ENCODE assay signal across 13 cellular contexts in the genomic region with DNA sequence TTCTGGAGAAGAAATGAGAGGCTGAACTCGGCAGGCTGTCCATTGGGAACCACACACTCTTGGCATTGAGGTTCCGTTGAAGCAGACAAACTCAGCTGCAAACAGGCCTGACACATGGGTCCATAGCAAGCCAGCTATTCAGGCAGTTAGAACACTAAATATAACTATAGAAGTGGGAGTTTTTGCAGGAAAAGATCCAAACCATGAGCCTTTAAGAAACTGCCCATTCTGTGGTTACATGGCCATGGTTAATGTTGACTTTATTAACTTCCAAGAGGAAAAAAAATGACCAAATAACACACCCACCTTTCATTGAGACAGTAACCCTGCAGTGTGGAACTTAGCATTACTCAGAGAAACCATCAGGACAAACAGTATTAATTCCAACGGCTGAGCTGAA.
A peak's percentile ranks its signal among the peaks of the same experiment; 100 is the strongest.
DNase-seq lines count a peak whose midpoint lies in the region; ATAC-seq, FAIRE-seq and TF ChIP-seq lines count a peak whose summit lies in the region.
"Had no signal": no experiment of that assay in that cellular context is flagged by ENCODE, and none has a peak within 500 bp of the region (broad histone marks: within the 10 kb centered on the region; RNA-seq: fewer than 3 reads in every experiment).

No MANE protein-coding gene starts in this region.

- CTCF ChIA-PET in endothelial cell of umbilical vein (lab: Charles Lee), result interaction anchor here (0.6 to 1.4 kb wide), 3 partner anchors 10 to 40 kb away, joined by 3 to 8 read pairs (median 5); no protein-coding TSS in a partner anchor

- DNase-seq in AG09309 (ENCODE audit: low read depth) (peak; percentile 62), NCI-H446 treated with DMSO at 0.1 percent for 48 hours (lab: John Stamatoyannopoulos, UW) (peak; percentile 54), endothelial cell of umbilical vein (ENCODE audit: low read depth, low spot score) (peak; percentile 28), DMS79 (lab: John Stamatoyannopoulos, UW) (no peak), NCI-H1436 (lab: John Stamatoyannopoulos, UW) (no peak)
- DNase-seq in activated CD8-positive, alpha-beta memory T cell treated with anti-CD3 and anti-CD28 coated beads, Interleukin-2, amount 50 U/mL, for 4 hours, result no peak
- DNase-seq: activated CD8-positive, alpha-beta T cell treated with anti-CD3 and anti-CD28 coated beads for 36 hours; activated naive CD4-positive, alpha-beta T cell treated with anti-CD3 and anti-CD28 coated beads for 36 hours; effector memory CD8-positive, alpha-beta T cell; NCI-H774; nephron progenitor cell had no signal

- no TSS peak for BruUV-seq in endothelial cell of umbilical vein (replicated peaks; lab: Mats Ljungman, UMichigan)

- TF ChIP-seq CTCF in AG09309 (IDR thresholded peaks at IDR 0.05; ENCODE audit: control insufficient read depth, insufficient read depth, low read depth, low read length, missing control alignments), result no peak
- no peak for TF ChIP-seq CTCF in endothelial cell of umbilical vein (IDR thresholded peaks at IDR 0.05; ENCODE audit: extremely low read depth in 1 of 2, insufficient read depth in 1 of 2, low read depth in 1 of 2, low read length in 2 of 2)
- no peak for TF ChIP-seq CTCF in nephron (IDR thresholded peaks at IDR 0.05; ENCODE audit: unreplicated experiment in 3 of 3)

- no peak overlapping the region for H3K4me2 ChIP-seq in endothelial cell of umbilical vein (ENCODE audit: insufficient read depth, low read length)

- peaks cover 32% of the 10 kb centered on the region for H3K79me2 ChIP-seq in endothelial cell of umbilical vein (ENCODE audit: control insufficient read depth, insufficient read depth, low read length)

- peaks cover 31% of the 10 kb centered on the region for H3K4me1 Mint-ChIP-seq in nephron
- H3K4me1 Mint-ChIP-seq: nephron progenitor cell had no signal

- H3K9me3 Mint-ChIP-seq in nephron, result no peaks in the 10 kb centered on the region
- H3K9me3 Mint-ChIP-seq: activated CD8-positive, alpha-beta T cell treated with anti-CD3 and anti-CD28 coated beads for 36 hours; activated naive CD4-positive, alpha-beta T cell treated with anti-CD3 and anti-CD28 coated beads for 36 hours; effector memory CD8-positive, alpha-beta T cell; nephron progenitor cell had no signal

- dilution Hi-C loops in endothelial cell of umbilical vein (cut with MboI; ENCODE audit: extremely low pct_ligation_motif_present, low sequenced_read_pairs), result no loop called here

- peak overlapping the region; percentile 34 to 86 (median 72) for H3K27ac Mint-ChIP-seq in nephron
- H3K27ac Mint-ChIP-seq: activated CD8-positive, alpha-beta T cell treated with anti-CD3 and anti-CD28 coated beads for 36 hours; activated naive CD4-positive, alpha-beta T cell treated with anti-CD3 and anti-CD28 coated beads for 36 hours; effector memory CD8-positive, alpha-beta T cell; nephron progenitor cell had no signal

- POLR2A ChIA-PET in endothelial cell of umbilical vein (lab: Charles Lee), result no interaction called here

- no peaks in the 10 kb centered on the region for H3K27me3 ChIP-seq in endothelial cell of umbilical vein (ENCODE audit: control insufficient read depth in 2 of 2, insufficient read depth in 2 of 2, low read length in 2 of 2)

- intact Hi-C loops in endothelial cell of umbilical vein (cut with micrococcal nuclease), result loop anchor here (5.0 kb wide), 1 partner anchor 36 kb away; no protein-coding TSS in a partner anchor

- no peak overlapping the region for H2AFZ ChIP-seq in endothelial cell of umbilical vein (ENCODE audit: low read depth, low read length)

- no peak overlapping the region for H3K9ac ChIP-seq in endothelial cell of umbilical vein (replicated peaks; ENCODE audit: extremely low read depth, insufficient read depth, low read length)

- H3K4me3 ChIP-seq in AG09309 (ENCODE audit: control insufficient read depth, low read depth, low read length) (no peak overlapping the region), endothelial cell of umbilical vein (replicated peaks in 1 of 3; ENCODE audit: insufficient read depth in 1 of 3, low read depth in 1 of 3, low read length in 3 of 3) (no peak overlapping the region)

- H4K20me1 ChIP-seq in endothelial cell of umbilical vein (replicated peaks; ENCODE audit: control insufficient read depth, extremely low read depth, insufficient read depth, low read length), result no peaks in the 10 kb centered on the region

- H3K9me1 ChIP-seq in endothelial cell of umbilical vein (replicated peaks; ENCODE audit: control insufficient read depth, extremely low read depth, insufficient read depth, low read length), result no peaks in the 10 kb centered on the region

- H3K4me3 Mint-ChIP-seq in nephron, result no peak overlapping the region
- H3K4me3 Mint-ChIP-seq: activated CD8-positive, alpha-beta T cell treated with anti-CD3 and anti-CD28 coated beads for 36 hours; activated naive CD4-positive, alpha-beta T cell treated with anti-CD3 and anti-CD28 coated beads for 36 hours; effector memory CD8-positive, alpha-beta T cell; nephron progenitor cell had no signal

- no peak for ATAC-seq in HG02642 (IDR thresholded peaks at IDR 0.05; ENCODE audit: poor library complexity, unreplicated experiment)
- ATAC-seq: activated CD8-positive, alpha-beta T cell treated with anti-CD3 and anti-CD28 coated beads for 36 hours; effector memory CD8-positive, alpha-beta T cell had no signal

- TF ChIP-seq POLR2A in endothelial cell of umbilical vein (IDR thresholded peaks at IDR 0.05; ENCODE audit: low read depth, low read length), result no peak

- no peaks in the 10 kb centered on the region for H3K9me3 ChIP-seq in endothelial cell of umbilical vein (replicated peaks; ENCODE audit: control insufficient read depth, insufficient read depth, low read length)

- peak overlapping the region; percentile 74 for H3K27ac ChIP-seq in endothelial cell of umbilical vein (ENCODE audit: insufficient read depth, low read depth, low read length)

- peaks cover 28% of the 10 kb centered on the region for H3K4me1 ChIP-seq in endothelial cell of umbilical vein (ENCODE audit: control insufficient read depth, extremely low read depth, insufficient read depth, low read length)

- H3K36me3 ChIP-seq in endothelial cell of umbilical vein (ENCODE audit: control insufficient read depth in 2 of 2, extremely low read depth in 1 of 2, insufficient read depth in 2 of 2, low read length in 2 of 2), result peaks cover 0 to 5% of the 10 kb centered on the region in 2 experiments

- H3K27me3 Mint-ChIP-seq in nephron (ENCODE audit: low read depth), result no peaks in the 10 kb centered on the region

- no peaks in the 10 kb centered on the region for H3K36me3 Mint-ChIP-seq in nephron (ENCODE audit: low read depth)

- no peak for FAIRE-seq in endothelial cell of umbilical vein (lab: Jason Lieb, UNC)

TF ChIP-seq in endothelial cell of umbilical vein, 7 proteins besides CTCF, POLR2A, EP300 and RAD21:
- TF ChIP-seq GATA2 (IDR thresholded peaks at IDR 0.05; ENCODE audit: insufficient read depth, insufficient read length, low read depth, low read length), result no peak
- TF ChIP-seq FOS (IDR thresholded peaks at IDR 0.05; ENCODE audit: borderline replicate concordance, insufficient read depth, low read length), result no peak
- no peak for TF ChIP-seq JUN (IDR thresholded peaks at IDR 0.05; ENCODE audit: borderline replicate concordance, insufficient read depth, insufficient read length, low read depth)
- TF ChIP-seq MYC (IDR thresholded peaks at IDR 0.05; ENCODE audit: low read depth, low read length), result no peak
- TF ChIP-seq POLR2AphosphoS5 (IDR thresholded peaks at IDR 0.05; ENCODE audit: insufficient read depth, low read depth, low read length), result no peak
- TF ChIP-seq EZH2 (IDR thresholded peaks at IDR 0.05; ENCODE audit: borderline replicate concordance, low read depth, low read length, severe bottlenecking), result no peak
- TF ChIP-seq, protein P1, sequence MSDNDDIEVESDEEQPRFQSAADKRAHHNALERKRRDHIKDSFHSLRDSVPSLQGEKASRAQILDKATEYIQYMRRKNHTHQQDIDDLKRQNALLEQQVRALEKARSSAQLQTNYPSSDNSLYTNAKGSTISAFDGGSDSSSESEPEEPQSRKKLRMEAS (IDR thresholded peaks at IDR 0.05; ENCODE audit: insufficient read depth, insufficient read length), result no peak

Comparison
In these comparisons a context has a peak if more than half of its experiments do, and no peak if none do; other contexts are left out.
1. DNase-seq: peak in AG09309 (single experiment), NCI-H446 treated with DMSO at 0.1 percent for 48 hours (single experiment) and endothelial cell of umbilical vein (single experiment); none in DMS79 (single experiment), NCI-H1436 (single experiment) and activated CD8-positive, alpha-beta memory T cell treated with anti-CD3 and anti-CD28 coated beads, Interleukin-2, amount 50 U/mL, for 4 hours (single experiment).